In the genomic region with DNA sequence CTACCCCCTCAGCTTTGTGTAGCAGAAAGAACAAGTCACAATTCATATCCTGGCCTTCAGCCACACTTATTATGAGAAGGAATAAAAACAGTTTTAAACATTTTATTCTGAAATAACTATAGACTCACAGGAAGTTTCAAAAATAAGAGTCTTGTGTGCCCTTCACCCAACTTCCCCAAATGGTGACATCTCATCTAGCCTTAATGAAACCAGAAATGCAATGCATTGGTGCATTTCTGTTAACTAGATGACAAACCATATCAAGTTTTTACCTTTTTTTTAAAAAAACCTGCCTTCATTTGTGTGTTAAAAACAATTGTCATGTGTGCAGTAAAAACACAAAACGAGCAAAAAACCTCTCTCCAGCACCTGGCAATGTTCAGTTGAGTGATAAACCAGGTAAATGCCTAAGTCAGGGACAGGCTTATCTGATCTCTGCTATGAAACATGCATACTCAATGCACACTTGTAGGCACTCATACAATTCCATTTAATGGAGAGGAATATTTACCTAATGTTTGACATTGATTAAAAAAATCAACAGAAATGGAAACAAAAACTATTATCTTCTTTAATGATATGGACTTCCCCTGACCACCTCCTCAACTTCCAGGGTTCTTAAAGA, we compare ENCODE assay signal across 11 cellular contexts. TPM values are rescaled to one million over a fixed set of nuclear protein-coding genes. Genes with fewer than 3 reads are reported as not detected.
"Had no signal": no experiment of that assay in that cellular context is flagged by ENCODE, and none has a peak within 500 bp of the region (broad histone marks: within the 10 kb centered on the region; RNA-seq: fewer than 3 reads in every experiment).

No MANE protein-coding gene starts in this region.

- H3K36me3 ChIP-seq: adrenal gland had no signal

- H3K4me3 ChIP-seq: adrenal gland had no signal

- H3K27ac ChIP-seq: adrenal gland had no signal

- DNase-seq: activated CD4-positive, CD25-positive, alpha-beta regulatory T cell; activated naive CD4-positive, alpha-beta T cell treated with anti-CD3 and anti-CD28 coated beads, Interleukin-2, amount 50 U/mL, for 16 hours; activated T-cell treated with anti-CD3 and anti-CD28 coated beads, Interleukin-2, amount 50 U/mL, for 1 hour; adrenal gland; left cardiac atrium; mammary epithelial cell; naive thymus-derived CD8-positive, alpha-beta T cell; stimulated activated CD4-positive, alpha-beta T cell treated with anti-CD3 and anti-CD28 coated beads, Interleukin-2, amount 100 ng/mL, for 24 hours; stimulated activated naive B cell treated with anti-CD40 and anti-IgM and Interleukin-4, amounts not matched to agents 10 μg/mL and 1 μg/mL and 100 μg/mL, for 72 hours had no signal

- H3K4me1 ChIP-seq: adrenal gland had no signal

- H3K9me3 ChIP-seq: adrenal gland had no signal

- H3K27me3 ChIP-seq: adrenal gland had no signal

- ATAC-seq: naive thymus-derived CD8-positive, alpha-beta T cell had no signal

RNA-seq across cellular contexts. Expression of a gene that starts 51.5 kb away (rescaled TPM):
- total RNA-seq: mononuclear cell had no signal

RNA-seq across cellular contexts. Expression of a gene that starts 57.7 kb away (rescaled TPM):
- total RNA-seq: mononuclear cell, occipital lobe had no signal
